In genomic region chr6:107567643-107568042, GRCh38 we compare ENCODE assay signal across 28 cellular contexts.
"Had no signal": no experiment of that assay in that cellular context is flagged by ENCODE, and none has a peak within 500 bp of the region (broad histone marks: within the 10 kb centered on the region; RNA-seq: fewer than 3 reads in every experiment).

No MANE protein-coding gene starts in this region.

- H2AFZ ChIP-seq: neural progenitor cell, parathyroid adenoma had no signal

- H3K4me2 ChIP-seq: neural progenitor cell, smooth muscle cell had no signal

- H3K4me3 ChIP-seq: neural progenitor cell, ovary, psoas muscle, right lobe of liver, sigmoid colon, smooth muscle cell, spleen, suprapubic skin, testis, tibial artery, transverse colon, upper lobe of left lung, vagina had no signal

- H3K9me3 ChIP-seq: ovary, psoas muscle, right lobe of liver, sigmoid colon, spleen, suprapubic skin, testis, tibial artery, transverse colon, upper lobe of left lung, vagina had no signal

- DNase-seq: natural killer cell; occipital lobe; ovary; posterior cingulate gyrus; psoas muscle; right cardiac atrium; right lobe of liver; sigmoid colon; spleen; stimulated activated CD4-positive, alpha-beta T cell treated with anti-CD3 and anti-CD28 coated beads, Interleukin-12 subunit alpha, Interleukin-12 subunit beta, amount 100 ng/mL, for 4 hours; stimulated activated CD4-positive, alpha-beta T cell treated with anti-CD3 and anti-CD28 coated beads, Interleukin-1b, Interleukin-23, amount 100 ng/mL, for 48 hours; stimulated activated CD4-positive, alpha-beta T cell treated with anti-CD3 and anti-CD28 coated beads, Interleukin-4, amount 100 ng/mL, for 1 hour; stimulated activated CD4-positive, alpha-beta T cell treated with anti-CD3 and anti-CD28 coated beads, Interleukin-4, amount 100 ng/mL, for 4 hours; stimulated activated CD8-positive, alpha-beta memory T cell treated with anti-CD3 and anti-CD28 coated beads, Interleukin-4, amount 100 ng/mL, for 48 hours; stimulated activated naive CD4-positive, alpha-beta T cell; stimulated activated naive CD8-positive, alpha-beta T cell treated with anti-CD3 and anti-CD28 coated beads, Interleukin-15, amount 100 ng/mL, for 72 hours; stimulated activated naive CD8-positive, alpha-beta T cell treated with anti-CD3 and anti-CD28 coated beads, Interleukin-15, Interleukin-2, amounts not matched to agents 100 U/mL and 50 U/mL, for 24 hours; substantia nigra; testis; tibial artery; transverse colon; upper lobe of left lung had no signal

- ATAC-seq: natural killer cell; psoas muscle; right cardiac atrium; right lobe of liver; stimulated activated memory B cell treated with anti-CD40 and anti-IgM and Interleukin-4, amounts not matched to agents 10 μg/mL and 1 μg/mL and 100 μg/mL, for 72 hours; stimulated activated naive CD8-positive, alpha-beta T cell treated with anti-CD3 and anti-CD28 coated beads, Interleukin-15, amount 100 ng/mL, for 72 hours; stimulated activated naive CD8-positive, alpha-beta T cell treated with anti-CD3 and anti-CD28 coated beads, Interleukin-15, Interleukin-2, amounts not matched to agents 100 U/mL and 50 U/mL, for 24 hours had no signal

- H3K4me1 ChIP-seq: psoas muscle, right lobe of liver, spleen, suprapubic skin, testis, upper lobe of left lung had no signal

- H3K36me3 ChIP-seq: neural progenitor cell, ovary, right lobe of liver, sigmoid colon, spleen, suprapubic skin, transverse colon, upper lobe of left lung, vagina had no signal

- H3K9ac ChIP-seq: neural progenitor cell, parathyroid adenoma had no signal

- H3K27me3 ChIP-seq: neural progenitor cell, ovary, right lobe of liver, sigmoid colon, spleen, suprapubic skin, testis, tibial artery, transverse colon, upper lobe of left lung, vagina had no signal

- H3K27ac ChIP-seq: neural progenitor cell, ovary, parathyroid adenoma, psoas muscle, right lobe of liver, sigmoid colon, spleen, suprapubic skin, testis, tibial artery, transverse colon, upper lobe of left lung, vagina had no signal
